21 cellular contexts compared by ENCODE assay signal in the genomic region with DNA sequence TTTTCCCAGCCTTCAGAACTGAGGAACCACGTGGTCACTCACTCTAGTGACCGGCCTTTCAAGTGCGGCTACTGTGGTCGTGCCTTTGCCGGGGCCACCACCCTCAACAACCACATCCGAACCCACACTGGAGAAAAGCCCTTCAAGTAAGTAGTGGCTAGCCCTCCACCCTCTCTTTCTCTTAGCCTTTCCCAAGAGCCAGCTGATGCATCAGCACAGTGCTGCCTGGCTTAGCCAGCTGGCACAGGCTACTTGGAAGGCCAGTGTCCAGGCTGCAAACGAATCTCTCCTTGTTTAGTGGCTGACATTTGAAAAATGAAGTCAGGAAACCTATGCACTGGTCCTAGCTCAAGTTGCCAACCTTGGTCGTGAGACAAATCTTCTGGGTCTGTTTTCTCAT.
DNase-seq lines count a peak whose midpoint lies in the region; ATAC-seq and TF ChIP-seq lines count a peak whose summit lies in the region.
"Had no signal": no experiment of that assay in that cellular context is flagged by ENCODE, and none has a peak within 500 bp of the region (broad histone marks: within the 10 kb centered on the region; RNA-seq: fewer than 3 reads in every experiment).

No MANE protein-coding gene starts in this region.

- no peaks in the 10 kb centered on the region for H3K9me3 ChIP-seq in smooth muscle cell (replicated peaks; ENCODE audit: low read depth)
- H3K9me3 ChIP-seq: BE2C, breast epithelium, pancreas, uterus had no signal

- no peaks in the 10 kb centered on the region for H4K20me1 ChIP-seq in smooth muscle cell (ENCODE audit: low read depth)

- H3K27ac ChIP-seq in smooth muscle cell (ENCODE audit: low read depth) = peak overlapping the region; percentile 93
- H3K27ac ChIP-seq: 22Rv1, breast epithelium, pancreas, uterus had no signal

- no peak overlapping the region for H3K4me3 ChIP-seq in fibroblast of the aortic adventitia (ENCODE audit: low read depth, low read length)
- H3K4me3 ChIP-seq in smooth muscle cell = no peak overlapping the region
- H3K4me3 ChIP-seq: breast epithelium, pancreas, uterus had no signal

- no peaks in the 10 kb centered on the region for H3K36me3 ChIP-seq in smooth muscle cell (ENCODE audit: low read depth)
- H3K36me3 ChIP-seq: BE2C, breast epithelium, pancreas, uterus had no signal

- TF ChIP-seq CTCF in fibroblast of the aortic adventitia (IDR thresholded peaks at IDR 0.05; ENCODE audit: insufficient read depth, low read length) = no peak
- TF ChIP-seq CTCF in smooth muscle cell (IDR thresholded peaks at IDR 0.05; ENCODE audit: borderline replicate concordance, insufficient read depth, poor library complexity, severe bottlenecking) = no peak

- peaks cover 45% of the 10 kb centered on the region for H3K4me1 ChIP-seq in smooth muscle cell (ENCODE audit: low read depth)
- H3K4me1 ChIP-seq: BE2C, breast epithelium, pancreas, uterus had no signal

- H2AFZ ChIP-seq in smooth muscle cell (ENCODE audit: low read depth) = no peak overlapping the region

- DNase-seq in DMS53 (lab: John Stamatoyannopoulos, UW) (peak; percentile 13), DMS53 treated with DMSO at 0.1 percent for 48 hours (lab: John Stamatoyannopoulos, UW; ENCODE audit: unreplicated experiment) (no peak), fibroblast of the aortic adventitia (ENCODE audit: low read depth) (peak; percentile 77), medulla oblongata (ENCODE audit: extremely low spot score) (peak; percentile 57), smooth muscle cell (lab: John Stamatoyannopoulos, UW; ENCODE audit: unreplicated experiment) (no peak), NCI-H1105 (lab: John Stamatoyannopoulos, UW) (no peak)
- DNase-seq: activated CD4-positive, alpha-beta T cell treated with anti-CD3 and anti-CD28 coated beads for 4 hours; activated effector memory CD4-positive, alpha-beta T cell treated with Interleukin-2 at 50 U/mL for 16 hours; activated naive CD8-positive, alpha-beta T cell treated with anti-CD3 and anti-CD28 coated beads, Interleukin-2, amount 50 U/mL, for 24 hours; BE2C; H9; islet precursor cell; NCI-H1092 treated with DMSO at 0.1 percent for 48 hours; pancreas; SHP77; T-cell; uterus had no signal

- peak overlapping the region; percentile 64 for H3K4me2 ChIP-seq in smooth muscle cell

- peak overlapping the region; percentile 12 for H3K9ac ChIP-seq in smooth muscle cell (ENCODE audit: low read depth)

- no peaks in the 10 kb centered on the region for H3K79me2 ChIP-seq in smooth muscle cell (ENCODE audit: low read depth)

- H3F3A ChIP-seq in smooth muscle cell (ENCODE audit: low read depth) = peaks cover 26% of the 10 kb centered on the region

- ATAC-seq in GM18498 (IDR thresholded peaks at IDR 0.05; ENCODE audit: unreplicated experiment) (no peak), GM19023 (IDR thresholded peaks at IDR 0.05; ENCODE audit: unreplicated experiment) (no peak)
- ATAC-seq: activated naive CD8-positive, alpha-beta T cell treated with anti-CD3 and anti-CD28 coated beads, Interleukin-2, amount 50 U/mL, for 24 hours; T-cell had no signal

- 67% methylated on average over 8 of the region's 8 CpGs for WGBS in smooth muscle cell (ENCODE audit: low lambda C conversion rate)

- no peaks in the 10 kb centered on the region for H3K27me3 ChIP-seq in smooth muscle cell (ENCODE audit: low read depth)
- H3K27me3 ChIP-seq: breast epithelium, pancreas, uterus had no signal

Comparison
In these comparisons a context has a peak if more than half of its experiments do, and no peak if none do; other contexts are left out.
1. DNase-seq: peak in DMS53 (single experiment), fibroblast of the aortic adventitia (single experiment) and medulla oblongata (single experiment); none in DMS53 treated with DMSO at 0.1 percent for 48 hours (single experiment), smooth muscle cell (single experiment) and NCI-H1105 (single experiment).